8 cellular contexts compared by ENCODE assay signal in genomic region chr14:56199095-56199975, GRCh38.
DNase-seq lines count a peak whose midpoint lies in the region; ATAC-seq, FAIRE-seq and TF ChIP-seq lines count a peak whose summit lies in the region.

No MANE protein-coding gene starts in this region.

- H3K36me3 ChIP-seq in GM12878 (ENCODE audit: control insufficient read depth in 2 of 2, insufficient read depth in 2 of 2, low read length in 1 of 2) (no peaks in the 10 kb centered on the region), mesendoderm (ENCODE audit: control insufficient read depth, insufficient read depth, low read length) (no peaks in the 10 kb centered on the region)

- TF ChIP-seq POLR2A in GM12878 (IDR thresholded peaks at IDR 0.05; ENCODE audit: low read depth, low read length), result no peak

- H4K20me1 ChIP-seq in GM12878 (ENCODE audit: control insufficient read depth, insufficient read depth), result no peaks in the 10 kb centered on the region

- CTCF ChIA-PET in GM12878 (lab: Yijun Ruan, JAX), result no interaction called here

- no TSS peak for BruUV-seq in GM12878 (replicated peaks; lab: Mats Ljungman, UMichigan)

- POLR2A ChIA-PET in GM12878 (lab: Charles Lee), result interaction anchor here (0.6 kb wide), 1 partner anchor 878 kb away, joined by 3 read pairs; no protein-coding TSS in a partner anchor

- intact Hi-C loops in GM12878 (cut with micrococcal nuclease; ENCODE audit: unreplicated experiment), result no loop called here

- WGBS in GM12878 (ENCODE audit: insufficient coverage, insufficient replicate concordance, low lambda C conversion rate, missing lambda C conversion rate), result 48% methylated on average over 6 of the region's 6 CpGs
- no CpG with 5 or more reads among the region's 6 CpGs for WGBS in mesendoderm (ENCODE audit: extremely low coverage, insufficient coverage, low lambda C conversion rate)

- FAIRE-seq in GM12878 (lab: Jason Lieb, UNC), result no peak

- H3K27me3 ChIP-seq in GM12878 (replicated peaks in 1 of 2; ENCODE audit: control insufficient read depth in 2 of 2, insufficient read depth in 2 of 2, low read length in 1 of 2), result no peaks in the 10 kb centered on the region
- no peaks in the 10 kb centered on the region for H3K27me3 ChIP-seq in mesendoderm (ENCODE audit: insufficient read depth, low read length, poor library complexity)

- H3K9me3 ChIP-seq in GM12878 (replicated peaks; ENCODE audit: control insufficient read depth, insufficient read depth, low read length), result no peaks in the 10 kb centered on the region

- H3K27ac ChIP-seq in GM12878 (ENCODE audit: control insufficient read depth, insufficient read depth) (peak overlapping the region; percentile 15; the same call in 1 of the 2 replicates), mesendoderm (ENCODE audit: low read depth, low read length) (no peak overlapping the region)

- no peak overlapping the region for H4K8ac ChIP-seq in mesendoderm (ENCODE audit: low read depth, low read length)

- no peak overlapping the region for H3K4me3 ChIP-seq in GM12878
- H3K4me3 ChIP-seq in mesendoderm (ENCODE audit: low read length), result no peak overlapping the region

- H3K9ac ChIP-seq in GM12878 (ENCODE audit: control insufficient read depth, insufficient read depth, low read length) (no peak overlapping the region), mesendoderm (ENCODE audit: low read length) (no peak overlapping the region)

- SMC1A ChIA-PET in GM12878 (lab: Charles Lee; ENCODE audit: uncharacterized antibody, unreplicated experiment), result no interaction called here

- H2BK120ac ChIP-seq in mesendoderm (ENCODE audit: low read depth, low read length), result no peak overlapping the region

- no peak for TF ChIP-seq EP300 in GM12878 (IDR thresholded peaks at IDR 0.05; ENCODE audit: borderline replicate concordance in 1 of 2, control insufficient read depth in 1 of 2, low read depth in 2 of 2, low read length in 2 of 2)

- no peak for TF ChIP-seq CTCF in GM12878 (IDR thresholded peaks at IDR 0.05 in 2 of 3, conservative IDR thresholded peaks at IDR 0.05 in 1 of 3; ENCODE audit: control insufficient read depth in 2 of 3, extremely low read depth in 1 of 3, insufficient read depth in 1 of 3, low read depth in 3 of 3, low read length in 3 of 3)

- no peak overlapping the region for H2AFZ ChIP-seq in GM12878 (ENCODE audit: control insufficient read depth, low read depth, low read length)

- H3K18ac ChIP-seq in mesendoderm (ENCODE audit: low read length), result no peak overlapping the region

- H4K5ac ChIP-seq in mesendoderm (ENCODE audit: low read length), result no peak overlapping the region

- no peak overlapping the region for H2BK15ac ChIP-seq in mesendoderm (replicated peaks; ENCODE audit: low read depth)

- no peak for TF ChIP-seq RAD21 in GM12878 (IDR thresholded peaks at IDR 0.05; ENCODE audit: insufficient read depth, low read depth, low read length)

- H3K23ac ChIP-seq in mesendoderm (ENCODE audit: low read length), result no peak overlapping the region

- H3K56ac ChIP-seq in mesendoderm (ENCODE audit: low read length), result no peak overlapping the region

- RAD21 ChIA-PET in GM12878 (lab: Charles Lee; ENCODE audit: unreplicated experiment), result no interaction called here

- peaks cover 4% of the 10 kb centered on the region for H3K79me1 ChIP-seq in mesendoderm (ENCODE audit: low read length)

- no peak overlapping the region for H3K4ac ChIP-seq in mesendoderm (ENCODE audit: low read depth, low read length)

- in situ Hi-C loops in GM12878 (cut with MboI), result no loop called here

- peaks cover 22% of the 10 kb centered on the region; the same call in 1 of the 2 replicates for H3K4me1 ChIP-seq in GM12878 (ENCODE audit: control insufficient read depth, insufficient read depth, low read length)
- no peaks in the 10 kb centered on the region for H3K4me1 ChIP-seq in mesendoderm (ENCODE audit: control insufficient read depth, low read depth, low read length)

- no peak overlapping the region for H2AK5ac ChIP-seq in mesendoderm (ENCODE audit: low read length)

- H3K79me2 ChIP-seq in GM12878 (ENCODE audit: control insufficient read depth, insufficient read depth, low read length), result no peaks in the 10 kb centered on the region
- no peaks in the 10 kb centered on the region for H3K79me2 ChIP-seq in mesendoderm (ENCODE audit: control insufficient read depth, insufficient read depth, low read length)

- ATAC-seq in GM19043 (IDR thresholded peaks at IDR 0.05; ENCODE audit: low read depth, unreplicated experiment) (peak; percentile 40), HG03342 (IDR thresholded peaks at IDR 0.05; ENCODE audit: unreplicated experiment) (peak; percentile 60), GM12878 (peak; percentile 87)

- no peak overlapping the region for H2BK5ac ChIP-seq in mesendoderm (ENCODE audit: low read length)

- H3K4me2 ChIP-seq in GM12878 (ENCODE audit: control insufficient read depth, insufficient read depth), result no peak overlapping the region; the same call in 1 of the 2 replicates
- H3K4me2 ChIP-seq in mesendoderm (ENCODE audit: low read length), result no peak overlapping the region

- peak; percentile 32 for DNase-seq in GM12878 (ENCODE audit: low read depth, low spot score)
- DNase-seq in mesendoderm, result peak; percentile 55
- no peak for DNase-seq in T-helper 1 cell
- DNase-seq in NK-92 treated with Interleukin-12 subunit alpha and Interleukin-12 subunit beta, amount 100 ng/mL, for 24 hours (lab: John Stamatoyannopoulos, UW), result no peak
- no peak for DNase-seq in NCI-H446 treated with DMSO at 0.1 percent for 48 hours (lab: John Stamatoyannopoulos, UW)
- no peak for DNase-seq in NCI-H2227 (lab: John Stamatoyannopoulos, UW; ENCODE audit: unreplicated experiment)

TF ChIP-seq in GM12878, 131 proteins besides CTCF, POLR2A, EP300 and RAD21:
- TF ChIP-seq SKIL (IDR thresholded peaks at IDR 0.05; ENCODE audit: low read depth, poor library complexity, severe bottlenecking) (peak; percentile 41), PML (IDR thresholded peaks at IDR 0.05; ENCODE audit: low read length) (no peak), ELK1 (IDR thresholded peaks at IDR 0.05; ENCODE audit: low read depth, low read length) (peak; percentile 23; the same call in 1 of the 2 replicates), MEF2B (IDR thresholded peaks at IDR 0.05; ENCODE audit: partially characterized antibody, poor library complexity, severe bottlenecking) (peak; percentile 34), NR2C2 (IDR thresholded peaks at IDR 0.05; ENCODE audit: borderline replicate concordance, control insufficient read depth, insufficient read length, low read depth) (no peak), RAD51 (IDR thresholded peaks at IDR 0.05) (peak; percentile 82), SMAD5 (IDR thresholded peaks at IDR 0.05; ENCODE audit: low read depth) (no peak), BACH1 (IDR thresholded peaks at IDR 0.05; ENCODE audit: borderline replicate concordance) (peak; percentile 98), SRF (IDR thresholded peaks at IDR 0.05; ENCODE audit: low read depth in 2 of 2, low read length in 2 of 2) (peak; percentile 80 to 97)

Comparison
In these comparisons a context has a peak if more than half of its experiments do, and no peak if none do; other contexts are left out.
1. DNase-seq: peak in GM12878 (single experiment) and mesendoderm (single experiment); none in T-helper 1 cell (0 of 5), NK-92 treated with Interleukin-12 subunit alpha and Interleukin-12 subunit beta, amount 100 ng/mL, for 24 hours (single experiment), NCI-H446 treated with DMSO at 0.1 percent for 48 hours (single experiment) and NCI-H2227 (single experiment).
2. Peak in every context shown above with its lines, with median percentiles within 50 percentile points of each other: ATAC-seq.